Comparison of ENCODE assay signal across 17 cellular contexts in genomic region chr1:246319111-246319510, GRCh38.
"Had no signal": no experiment of that assay in that cellular context is flagged by ENCODE, and none has a peak within 500 bp of the region (broad histone marks: within the 10 kb centered on the region; RNA-seq: fewer than 3 reads in every experiment).

No MANE protein-coding gene starts in this region.

- H3K27me3 ChIP-seq: foreskin keratinocyte, left lung, tibial artery had no signal

- H3K9me3 Mint-ChIP-seq: activated B cell treated with CpG ODN at 0.5 μM for 24 hours; activated CD4-positive, alpha-beta memory T cell treated with anti-CD3 and anti-CD28 coated beads for 36 hours; T-helper 2 cell treated with Interferon-gamma antibody and Interleukin-4, amounts not matched to agents 5 μg/mL and 100 μg/mL, for 36 hours had no signal

- ATAC-seq: foreskin keratinocyte; left lung; stimulated activated naive CD8-positive, alpha-beta T cell treated with anti-CD3 and anti-CD28 coated beads, Interleukin-15, Interleukin-2, amounts not matched to agents 100 U/mL and 50 U/mL, for 24 hours had no signal

- H3K36me3 ChIP-seq: left lung, tibial artery had no signal

- H3K27ac ChIP-seq: foreskin keratinocyte, left lung, tibial artery had no signal

- H3K4me3 Mint-ChIP-seq: activated B cell treated with CpG ODN at 0.5 μM for 24 hours; activated CD4-positive, alpha-beta memory T cell treated with anti-CD3 and anti-CD28 coated beads for 36 hours; activated naive CD8-positive, alpha-beta T cell; T-helper 2 cell treated with Interferon-gamma antibody and Interleukin-4, amounts not matched to agents 5 μg/mL and 100 μg/mL, for 36 hours had no signal

- H3K27me3 Mint-ChIP-seq: activated B cell treated with CpG ODN at 0.5 μM for 24 hours; activated CD4-positive, alpha-beta memory T cell treated with anti-CD3 and anti-CD28 coated beads for 36 hours; activated naive CD8-positive, alpha-beta T cell had no signal

- H3K9me3 ChIP-seq: left lung, tibial artery had no signal

- H3K4me1 Mint-ChIP-seq: activated B cell treated with CpG ODN at 0.5 μM for 24 hours had no signal

- H3K4me1 ChIP-seq: left lung, tibial artery had no signal

- H3K27ac Mint-ChIP-seq: activated B cell treated with CpG ODN at 0.5 μM for 24 hours; activated CD4-positive, alpha-beta memory T cell treated with anti-CD3 and anti-CD28 coated beads for 36 hours; activated naive CD8-positive, alpha-beta T cell; T-helper 2 cell treated with Interferon-gamma antibody and Interleukin-4, amounts not matched to agents 5 μg/mL and 100 μg/mL, for 36 hours had no signal

- H3K4me3 ChIP-seq: left lung, tibial artery had no signal

- DNase-seq: activated B cell treated with CpG ODN at 0.5 μM for 24 hours; activated CD4-positive, alpha-beta memory T cell treated with anti-CD3 and anti-CD28 coated beads for 36 hours; activated CD4-positive, alpha-beta T cell treated with anti-CD3 and anti-CD28 coated beads for 4 hours; activated T-cell treated with anti-CD3 and anti-CD28 coated beads for 4 hours; dermis blood vessel endothelial cell; foreskin keratinocyte; head of caudate nucleus; left lung; midbrain; stimulated activated CD4-positive, alpha-beta T cell treated with anti-CD3 and anti-CD28 coated beads, Interleukin-12 subunit alpha, Interleukin-12 subunit beta, amount 100 ng/mL, for 4 hours; stimulated activated CD4-positive, alpha-beta T cell treated with anti-CD3 and anti-CD28 coated beads, Interleukin-1b, Interleukin-23, amount 100 ng/mL, for 48 hours; stimulated activated CD8-positive, alpha-beta memory T cell treated with anti-CD3 and anti-CD28 coated beads, Interleukin-4, amount 100 ng/mL, for 48 hours; stimulated activated naive CD8-positive, alpha-beta T cell treated with anti-CD3 and anti-CD28 coated beads, Interleukin-15, Interleukin-2, amounts not matched to agents 100 U/mL and 50 U/mL, for 24 hours; substantia nigra; tibial artery had no signal
